Comparison of ENCODE assay signal across 17 cellular contexts in the genomic region with DNA sequence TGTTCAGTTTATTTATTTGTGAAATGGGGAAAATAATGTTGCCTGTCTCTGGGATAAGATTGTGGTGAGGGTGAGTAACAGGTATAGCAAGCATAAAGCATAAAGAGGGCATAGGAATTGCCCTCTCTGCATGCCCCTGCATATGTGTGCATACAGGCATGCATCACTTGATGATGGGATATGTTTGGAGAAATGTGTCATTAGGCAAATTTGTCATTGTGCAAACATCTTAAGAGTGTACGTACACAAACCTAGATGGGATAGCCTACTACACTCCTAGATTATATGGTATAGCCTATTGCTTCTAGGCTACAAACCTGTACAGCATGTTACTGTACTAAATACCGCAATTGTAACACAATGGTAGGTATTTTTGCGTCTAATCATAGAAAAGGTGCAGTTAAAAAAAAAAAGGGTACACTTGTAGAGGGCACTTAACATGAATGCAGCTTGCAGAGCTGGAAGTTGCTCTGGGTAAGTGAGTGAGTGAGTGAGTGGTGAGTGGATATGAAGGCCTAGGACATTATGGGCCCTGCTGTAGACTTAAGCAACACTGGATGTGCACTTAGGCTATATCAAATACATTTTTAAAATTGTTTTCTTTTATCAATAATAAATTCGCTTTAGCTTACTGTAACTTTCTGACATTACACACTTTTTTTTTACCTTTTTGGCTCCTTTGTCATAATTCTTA.
DNase-seq lines count a peak whose midpoint lies in the region; ATAC-seq, FAIRE-seq and TF ChIP-seq lines count a peak whose summit lies in the region.
"Had no signal": no experiment of that assay in that cellular context is flagged by ENCODE, and none has a peak within 500 bp of the region (broad histone marks: within the 10 kb centered on the region; RNA-seq: fewer than 3 reads in every experiment).

No MANE protein-coding gene starts in this region.

- H3K4me1 ChIP-seq in astrocyte (ENCODE audit: insufficient read depth, low read length) (no peaks in the 10 kb centered on the region), lung (ENCODE audit: control insufficient read depth in 2 of 2, insufficient read depth in 2 of 2, low read length in 2 of 2) (no peaks in the 10 kb centered on the region)
- H3K4me1 ChIP-seq: BLaER1, Caco-2, HAP-1 had no signal

- no peak overlapping the region for H3K4me3 Mint-ChIP-seq in astrocyte (ENCODE audit: unreplicated experiment)
- H3K4me3 Mint-ChIP-seq: CD8-positive, alpha-beta memory T cell; HFFc6 had no signal

- H3K27ac Mint-ChIP-seq in astrocyte (ENCODE audit: unreplicated experiment) = no peak overlapping the region
- H3K27ac Mint-ChIP-seq: CD8-positive, alpha-beta memory T cell; HFFc6 had no signal

- H3K27me3 ChIP-seq in astrocyte (ENCODE audit: insufficient read depth, low read length) (no peaks in the 10 kb centered on the region), lung (ENCODE audit: control insufficient read depth, insufficient read depth) (no peaks in the 10 kb centered on the region)
- H3K27me3 ChIP-seq: BLaER1 had no signal

- ATAC-seq in lung (ENCODE audit: insufficient read depth, low FRiP score) = peak; percentile 19
- no peak for ATAC-seq in GM21367 (IDR thresholded peaks at IDR 0.05; ENCODE audit: unreplicated experiment)
- ATAC-seq: HepG2 had no signal

- H3K9ac ChIP-seq in astrocyte (ENCODE audit: low read length) = no peak overlapping the region
- H3K9ac ChIP-seq: BLaER1 had no signal

- H3K36me3 ChIP-seq in astrocyte (ENCODE audit: insufficient read depth, low read length) (no peaks in the 10 kb centered on the region), lung (ENCODE audit: control insufficient read depth in 2 of 2, insufficient read depth in 2 of 2, low read length in 2 of 2) (no peaks in the 10 kb centered on the region)
- H3K36me3 ChIP-seq: BLaER1, HAP-1 had no signal

- 74 to 89% methylated on average over 4 of the region's 4 CpGs for WGBS in lung, 2 donors

- DNase-seq in ELR (ENCODE audit: low read depth) = peak; percentile 5
- peak; percentile 16 for DNase-seq in HT1080 (ENCODE audit: low read depth)
- DNase-seq in astrocyte (ENCODE audit: low read depth) = no peak
- no peak for DNase-seq in lung (ENCODE audit: low spot score)
- no peak for DNase-seq in NCI-H1694 (lab: John Stamatoyannopoulos, UW)
- no peak for DNase-seq in activated CD4-positive, CD25-positive, alpha-beta regulatory T cell treated with anti-CD3 and anti-CD28 coated beads, Interleukin-2, amount 50 U/mL, for 72 hours
- DNase-seq: AML-193; Caco-2; CD8-positive, alpha-beta memory T cell; GOT3; HFFc6 had no signal

- TF ChIP-seq CTCF in astrocyte (IDR thresholded peaks at IDR 0.05; ENCODE audit: insufficient read depth, low read depth, low read length) (no peak), lung (IDR thresholded peaks at IDR 0.05; ENCODE audit: control extremely low read depth, extremely low read depth) (no peak)

- no peaks in the 10 kb centered on the region for H3K9me3 ChIP-seq in astrocyte (ENCODE audit: insufficient read depth, low read depth, low read length)
- H3K9me3 ChIP-seq in lung (ENCODE audit: control insufficient read depth in 2 of 2, insufficient read depth in 1 of 2, low read length in 1 of 2) = no peaks in the 10 kb centered on the region
- H3K9me3 ChIP-seq: Caco-2, HAP-1 had no signal

- H3K27ac ChIP-seq in astrocyte (ENCODE audit: low read depth, low read length) (no peak overlapping the region), lung (ENCODE audit: low read depth in 1 of 2, low read length in 1 of 2) (no peak overlapping the region)
- H3K27ac ChIP-seq: BLaER1 had no signal

- H3K9me3 Mint-ChIP-seq in astrocyte (ENCODE audit: unreplicated experiment) = no peaks in the 10 kb centered on the region
- H3K9me3 Mint-ChIP-seq: HFFc6 had no signal

- no peaks in the 10 kb centered on the region for H3K4me1 Mint-ChIP-seq in astrocyte (ENCODE audit: low read depth, unreplicated experiment)
- H3K4me1 Mint-ChIP-seq: CD8-positive, alpha-beta memory T cell had no signal

- H3K27me3 Mint-ChIP-seq in astrocyte (ENCODE audit: low read depth, unreplicated experiment) = no peaks in the 10 kb centered on the region
- H3K27me3 Mint-ChIP-seq: CD8-positive, alpha-beta memory T cell had no signal

- no peak overlapping the region for H3K4me2 ChIP-seq in astrocyte (ENCODE audit: low read length)
- H3K4me2 ChIP-seq: BLaER1 had no signal

- no peak overlapping the region for H3K4me3 ChIP-seq in astrocyte (ENCODE audit: insufficient read depth, low read depth, low read length)
- H3K4me3 ChIP-seq in lung = no peak overlapping the region
- H3K4me3 ChIP-seq: BLaER1, HAP-1 had no signal

- no peaks in the 10 kb centered on the region for H3K79me2 ChIP-seq in astrocyte (ENCODE audit: insufficient read depth, low read length)

- peak; percentile 9 for FAIRE-seq in astrocyte (lab: Jason Lieb, UNC)
- FAIRE-seq: GM12891, HepG2, HTR-8/SVneo had no signal

- H3K36me3 Mint-ChIP-seq in astrocyte (ENCODE audit: low read depth, unreplicated experiment) = no peaks in the 10 kb centered on the region
- H3K36me3 Mint-ChIP-seq: CD8-positive, alpha-beta memory T cell had no signal

- no peak overlapping the region for H2AFZ ChIP-seq in astrocyte (ENCODE audit: low read depth, low read length)

- no peaks in the 10 kb centered on the region for H4K20me1 ChIP-seq in astrocyte (ENCODE audit: insufficient read depth, low read length)
- H4K20me1 ChIP-seq: BLaER1 had no signal

Comparison
In these comparisons a context has a peak if more than half of its experiments do, and no peak if none do; other contexts are left out.
1. DNase-seq: peak in ELR (single experiment) and HT1080 (single experiment); none in astrocyte (single experiment), lung (single experiment), NCI-H1694 (single experiment) and activated CD4-positive, CD25-positive, alpha-beta regulatory T cell treated with anti-CD3 and anti-CD28 coated beads, Interleukin-2, amount 50 U/mL, for 72 hours (single experiment).